In the genomic region with DNA sequence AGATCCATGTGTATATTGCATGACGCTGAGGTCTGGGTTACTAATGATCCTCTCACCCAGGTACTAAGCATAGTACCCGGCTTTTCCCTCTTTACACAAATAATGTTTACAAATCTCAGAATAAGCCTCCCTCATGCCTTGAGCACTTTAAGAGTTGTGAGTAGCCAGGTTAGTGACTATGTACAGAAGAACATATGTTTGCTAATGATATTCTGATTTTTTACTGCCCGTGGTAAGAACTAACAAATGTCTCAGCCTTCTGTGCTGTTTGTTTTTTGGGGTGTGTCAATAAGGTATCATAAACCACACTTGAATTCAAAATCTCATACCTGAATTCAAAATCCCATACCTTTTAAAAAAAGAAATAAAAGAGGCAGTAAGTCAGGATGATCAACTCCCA, we compare ENCODE assay signal across 16 cellular contexts.
"Had no signal": no experiment of that assay in that cellular context is flagged by ENCODE, and none has a peak within 500 bp of the region (broad histone marks: within the 10 kb centered on the region; RNA-seq: fewer than 3 reads in every experiment).

No MANE protein-coding gene starts in this region.

- FAIRE-seq: endothelial cell of umbilical vein had no signal

- H3K27me3 Mint-ChIP-seq: activated CD4-positive, alpha-beta T cell treated with anti-CD3 and anti-CD28 coated beads, Interleukin-2, amount 10 ng/mL, durations not matched to agents 7 days and 5 days; naive thymus-derived CD8-positive, alpha-beta T cell had no signal

- H3K4me3 Mint-ChIP-seq: activated CD4-positive, alpha-beta T cell treated with anti-CD3 and anti-CD28 coated beads, Interleukin-2, amount 10 ng/mL, durations not matched to agents 7 days and 5 days; activated naive CD4-positive, alpha-beta T cell treated with anti-CD3 and anti-CD28 coated beads for 36 hours; naive thymus-derived CD8-positive, alpha-beta T cell had no signal

- H3K4me1 ChIP-seq: gastrocnemius medialis, heart left ventricle, suprapubic skin, upper lobe of left lung had no signal

- H3K4me3 ChIP-seq: gastrocnemius medialis, heart left ventricle, lung, suprapubic skin, upper lobe of left lung had no signal

- DNase-seq: activated CD4-positive, alpha-beta T cell treated with anti-CD3 and anti-CD28 coated beads, Interleukin-2, amount 10 ng/mL, durations not matched to agents 7 days and 5 days; activated CD8-positive, alpha-beta memory T cell treated with anti-CD3 and anti-CD28 coated beads, Interleukin-2, amount 50 U/mL, for 48 hours; activated naive CD4-positive, alpha-beta T cell treated with anti-CD3 and anti-CD28 coated beads for 36 hours; gastrocnemius medialis; heart left ventricle; left cardiac atrium; midbrain; naive thymus-derived CD8-positive, alpha-beta T cell; nucleus accumbens; posterior cingulate gyrus; right cardiac atrium; stimulated activated naive CD8-positive, alpha-beta T cell treated with anti-CD3 and anti-CD28 coated beads, Interleukin-15, Interleukin-2, amounts not matched to agents 100 U/mL and 50 U/mL, for 24 hours; upper lobe of left lung had no signal

- ATAC-seq: gastrocnemius medialis; heart left ventricle; left cardiac atrium; naive thymus-derived CD8-positive, alpha-beta T cell; right cardiac atrium had no signal

- H3K27me3 ChIP-seq: gastrocnemius medialis, heart left ventricle, suprapubic skin, upper lobe of left lung had no signal

- H3K9me3 ChIP-seq: gastrocnemius medialis, heart left ventricle, suprapubic skin, upper lobe of left lung had no signal

- H3K27ac ChIP-seq: heart left ventricle, suprapubic skin, upper lobe of left lung had no signal

- H3K4me1 Mint-ChIP-seq: activated CD4-positive, alpha-beta T cell treated with anti-CD3 and anti-CD28 coated beads, Interleukin-2, amount 10 ng/mL, durations not matched to agents 7 days and 5 days had no signal

- H3K27ac Mint-ChIP-seq: activated CD4-positive, alpha-beta T cell treated with anti-CD3 and anti-CD28 coated beads, Interleukin-2, amount 10 ng/mL, durations not matched to agents 7 days and 5 days; activated naive CD4-positive, alpha-beta T cell treated with anti-CD3 and anti-CD28 coated beads for 36 hours had no signal

- H3K9me3 Mint-ChIP-seq: activated CD4-positive, alpha-beta T cell treated with anti-CD3 and anti-CD28 coated beads, Interleukin-2, amount 10 ng/mL, durations not matched to agents 7 days and 5 days; activated naive CD4-positive, alpha-beta T cell treated with anti-CD3 and anti-CD28 coated beads for 36 hours; naive thymus-derived CD8-positive, alpha-beta T cell had no signal
